Comparison of ENCODE assay signal across 7 cellular contexts in genomic region chr3:63933459-63933858, GRCh38.
DNase-seq lines count a peak whose midpoint lies in the region; ATAC-seq and TF ChIP-seq lines count a peak whose summit lies in the region.

No MANE protein-coding gene starts in this region.

- peaks cover 87% of the 10 kb centered on the region for H3K79me2 ChIP-seq in OCI-LY3 (ENCODE audit: low read length)

- peak overlapping the region; percentile 35 for H3K4me3 ChIP-seq in OCI-LY3 (ENCODE audit: low read length)
- H3K4me3 ChIP-seq in skin epidermis, result no peak overlapping the region

- peak overlapping the region; percentile 46 for H3K9ac ChIP-seq in OCI-LY3 (ENCODE audit: low read length)

- peak overlapping the region; percentile 66 for H3K4me2 ChIP-seq in OCI-LY3 (ENCODE audit: low read length)

- no peak for DNase-seq in SHP77 treated with DMSO at 0.1 percent for 48 hours (lab: John Stamatoyannopoulos, UW)
- DNase-seq in middle frontal gyrus (ENCODE audit: extremely low spot score, low spot score), result no peak
- DNase-seq in NCI-H748 treated with DMSO at 0.1 percent for 48 hours (lab: John Stamatoyannopoulos, UW), result no peak

- H3K27ac ChIP-seq in OCI-LY3 (ENCODE audit: low read length), result peak overlapping the region; percentile 88
- peak overlapping the region in 12 of 21 experiments; percentile 5 to 58 (median 30) for H3K27ac ChIP-seq in skin epidermis

- no peak overlapping the region for H2AFZ ChIP-seq in OCI-LY3 (ENCODE audit: low read depth, low read length)

- H3K9me3 ChIP-seq in OCI-LY3 (ENCODE audit: insufficient read depth, low read length), result no peaks in the 10 kb centered on the region

- no peak for TF ChIP-seq CTCF in OCI-LY3 (IDR thresholded peaks at IDR 0.05; ENCODE audit: low read depth, low read length)

- peaks cover 44% of the 10 kb centered on the region for H4K20me1 ChIP-seq in OCI-LY3 (ENCODE audit: insufficient read depth, low read length)

- peaks cover 35% of the 10 kb centered on the region for H3K36me3 ChIP-seq in OCI-LY3 (replicated peaks; ENCODE audit: low read depth, low read length)

- no peaks in the 10 kb centered on the region for H3K27me3 ChIP-seq in OCI-LY3 (ENCODE audit: low read depth, low read length)

- ATAC-seq in GM19035 (IDR thresholded peaks at IDR 0.05; ENCODE audit: unreplicated experiment), result peak; percentile 60
- ATAC-seq in HG02870 (IDR thresholded peaks at IDR 0.05; ENCODE audit: unreplicated experiment), result peak; percentile 59

- peaks cover 75% of the 10 kb centered on the region for H3K4me1 ChIP-seq in OCI-LY3 (ENCODE audit: low read length)
